9 cellular contexts compared by ENCODE assay signal in genomic region chr17:42347606-42348005, GRCh38. TPM values are rescaled to one million over a fixed set of nuclear protein-coding genes. Genes with fewer than 3 reads are reported as not detected.
A peak's percentile ranks its signal among the peaks of the same experiment; 100 is the strongest.
DNase-seq lines count a peak whose midpoint lies in the region; ATAC-seq and TF ChIP-seq lines count a peak whose summit lies in the region.
"Had no signal": no experiment of that assay in that cellular context is flagged by ENCODE, and none has a peak within 500 bp of the region (broad histone marks: within the 10 kb centered on the region; RNA-seq: fewer than 3 reads in every experiment).

No MANE protein-coding gene starts in this region.

- H3K4me2 ChIP-seq in IMR-90 (ENCODE audit: low read depth, low read length), result no peak overlapping the region

- H3K4me3 ChIP-seq in IMR-90 (ENCODE audit: insufficient read depth, low read depth, low read length), result no peak overlapping the region
- H3K4me3 ChIP-seq in skin epidermis, result no peak overlapping the region

- no peak overlapping the region for H4K5ac ChIP-seq in IMR-90 (ENCODE audit: low read depth, low read length)

- peaks cover 10% of the 10 kb centered on the region for H3K9me1 ChIP-seq in IMR-90 (ENCODE audit: insufficient read depth, low read length)

- BruUV-seq in IMR-90 (replicated peaks; lab: Mats Ljungman, UMichigan), result no TSS peak

- peaks cover 34 to 73% of the 10 kb centered on the region in 2 experiments for H3K79me1 ChIP-seq in IMR-90 (ENCODE audit: low read depth in 1 of 2, low read length in 2 of 2)

- WGBS in IMR-90 (ENCODE audit: extremely low coverage in 2 of 2, insufficient read length in 1 of 2), 2 experiments, result 80% methylated on average over 2 of the region's 3 CpGs; no CpG with 5 or more reads in 1 of the 2 experiments

- no peak overlapping the region for H3K14ac ChIP-seq in IMR-90 (replicated peaks; ENCODE audit: low read depth, low read length)

- in situ Hi-C loops in IMR-90 (cut with MboI; ENCODE audit: low sequenced_read_pairs), result no loop called here

- H4K20me1 ChIP-seq in IMR-90 (ENCODE audit: insufficient read depth, low read length), result peaks cover 62% of the 10 kb centered on the region; the same call in 1 of the 2 replicates

- no peak overlapping the region for H4K91ac ChIP-seq in IMR-90 (ENCODE audit: insufficient read depth, low read depth, low read length)

- no peaks in the 10 kb centered on the region for H3K9me3 ChIP-seq in IMR-90 (ENCODE audit: control insufficient read depth, insufficient read depth, low read length)

- no peak overlapping the region for H2BK15ac ChIP-seq in IMR-90 (ENCODE audit: low read depth, low read length)

- H3K27me3 ChIP-seq in IMR-90 (ENCODE audit: control insufficient read depth, insufficient read depth, low read length), result no peaks in the 10 kb centered on the region

- H3K27ac ChIP-seq in IMR-90 (ENCODE audit: insufficient read depth, low read length) (peak overlapping the region; percentile 4; the same call in 1 of the 2 replicates), skin epidermis (peak overlapping the region in 11 of 21 experiments; percentile 2 to 79 (median 39))

- H3K56ac ChIP-seq in IMR-90 (ENCODE audit: extremely low read depth, insufficient read depth, low read length), result no peak overlapping the region

- TF ChIP-seq CTCF in IMR-90 (conservative IDR thresholded peaks at IDR 0.05; ENCODE audit: low read depth, low read length), result no peak
- no peak for TF ChIP-seq CTCF in glutamatergic neuron (IDR thresholded peaks at IDR 0.05; ENCODE audit: partially characterized antibody, unreplicated experiment)

- intact Hi-C loops in IMR-90 (cut with micrococcal nuclease), result no loop called here

- H3K4me3 Mint-ChIP-seq in activated naive CD8-positive, alpha-beta T cell treated with anti-CD3 and anti-CD28 coated beads for 36 hours, result no peak overlapping the region
- H3K4me3 Mint-ChIP-seq in glutamatergic neuron (ENCODE audit: unreplicated experiment), result no peak overlapping the region

- no peak for TF ChIP-seq RAD21 in IMR-90 (IDR thresholded peaks at IDR 0.05; ENCODE audit: low read length)

- POLR2A ChIA-PET in IMR-90 (lab: Charles Lee; ENCODE audit: unreplicated experiment), result no interaction called here

- H3K27ac Mint-ChIP-seq in activated naive CD8-positive, alpha-beta T cell treated with anti-CD3 and anti-CD28 coated beads for 36 hours, result peak overlapping the region; percentile 40
- H3K27ac Mint-ChIP-seq in glutamatergic neuron (ENCODE audit: unreplicated experiment), result peak overlapping the region; percentile 50

- no peaks in the 10 kb centered on the region for H3K27me3 Mint-ChIP-seq in activated naive CD8-positive, alpha-beta T cell treated with anti-CD3 and anti-CD28 coated beads for 36 hours
- peaks cover 3% of the 10 kb centered on the region for H3K27me3 Mint-ChIP-seq in glutamatergic neuron (ENCODE audit: unreplicated experiment)

- no peak overlapping the region for H4K8ac ChIP-seq in IMR-90 (ENCODE audit: low read depth in 2 of 2, low read length in 2 of 2)

- TF ChIP-seq POLR2A in IMR-90 (IDR thresholded peaks at IDR 0.05; ENCODE audit: low read depth, low read length), result no peak

- no peak overlapping the region for H2AK5ac ChIP-seq in IMR-90 (ENCODE audit: low read depth, low read length)

- CTCF ChIA-PET in IMR-90 (lab: Yijun Ruan, JAX), result no interaction called here

- dilution Hi-C loops in IMR-90 (cut with HindIII; ENCODE audit: low sequenced_read_pairs, unreplicated experiment), result no loop called here

- peak; percentile 38 for ATAC-seq in IMR-90 (ENCODE audit: low read depth)
- ATAC-seq in GM18520 (IDR thresholded peaks at IDR 0.05; ENCODE audit: unreplicated experiment), result no peak
- ATAC-seq: PC-3 had no signal

- peaks cover 20% of the 10 kb centered on the region for H3K36me3 ChIP-seq in IMR-90 (ENCODE audit: control insufficient read depth, insufficient read depth, low read length)

- H2BK20ac ChIP-seq in IMR-90 (ENCODE audit: low read depth, low read length), result no peak overlapping the region

- H3K9ac ChIP-seq in IMR-90 (ENCODE audit: low read depth, low read length), result no peak overlapping the region

- no peak for DNase-seq in IMR-90
- no peak for DNase-seq in activated naive CD8-positive, alpha-beta T cell treated with anti-CD3 and anti-CD28 coated beads for 36 hours
- no peak for DNase-seq in glutamatergic neuron
- no peak for DNase-seq in NCI-H128 (lab: John Stamatoyannopoulos, UW; ENCODE audit: unreplicated experiment)
- DNase-seq in medulla oblongata (ENCODE audit: extremely low spot score), result no peak
- DNase-seq in activated CD4-positive, CD25-positive, alpha-beta regulatory T cell (lab: John Stamatoyannopoulos, UW), result no peak
- DNase-seq: PC-3 had no signal

- H2BK5ac ChIP-seq in IMR-90 (ENCODE audit: low read depth, low read length, poor library complexity, severe bottlenecking), result peak overlapping the region; percentile 35

- H3K23ac ChIP-seq in IMR-90 (ENCODE audit: low read depth, low read length), result no peak overlapping the region

- peaks cover 49% of the 10 kb centered on the region for H3K36me3 Mint-ChIP-seq in activated naive CD8-positive, alpha-beta T cell treated with anti-CD3 and anti-CD28 coated beads for 36 hours
- peaks cover 3% of the 10 kb centered on the region for H3K36me3 Mint-ChIP-seq in glutamatergic neuron (ENCODE audit: unreplicated experiment)

- H3K9me3 Mint-ChIP-seq in activated naive CD8-positive, alpha-beta T cell treated with anti-CD3 and anti-CD28 coated beads for 36 hours, result no peaks in the 10 kb centered on the region
- no peaks in the 10 kb centered on the region for H3K9me3 Mint-ChIP-seq in glutamatergic neuron (ENCODE audit: unreplicated experiment)

- H3K18ac ChIP-seq in IMR-90 (ENCODE audit: low read depth, low read length), result no peak overlapping the region

- H2AK9ac ChIP-seq in IMR-90 (replicated peaks; ENCODE audit: low read depth, low read length, poor library complexity), result no peak overlapping the region

- no peak overlapping the region for H2AFZ ChIP-seq in IMR-90 (replicated peaks; ENCODE audit: low read length, poor library complexity)

- H2BK120ac ChIP-seq in IMR-90 (ENCODE audit: low read depth, low read length), result no peak overlapping the region

- H3K4ac ChIP-seq in IMR-90 (ENCODE audit: low read depth, low read length), result no peak overlapping the region; the same call in 1 of the 2 replicates

- peaks cover 7% of the 10 kb centered on the region for H3K4me1 ChIP-seq in IMR-90 (ENCODE audit: control insufficient read depth, insufficient read depth, low read length)

- peaks cover 42% of the 10 kb centered on the region for H3K4me1 Mint-ChIP-seq in activated naive CD8-positive, alpha-beta T cell treated with anti-CD3 and anti-CD28 coated beads for 36 hours
- H3K4me1 Mint-ChIP-seq in glutamatergic neuron (ENCODE audit: low read depth, unreplicated experiment), result peaks cover 10% of the 10 kb centered on the region

TF ChIP-seq in IMR-90, 13 proteins besides CTCF, POLR2A, EP300 and RAD21:
- TF ChIP-seq MAZ (IDR thresholded peaks at IDR 0.05; ENCODE audit: borderline replicate concordance, low read depth, low read length), result no peak
- no peak for TF ChIP-seq CHD1 (IDR thresholded peaks at IDR 0.05; ENCODE audit: low read depth, low read length)
- TF ChIP-seq NFE2L2 (IDR thresholded peaks at IDR 0.05; ENCODE audit: low read depth, low read length), result no peak
- no peak for TF ChIP-seq RFX5 (IDR thresholded peaks at IDR 0.05; ENCODE audit: low read depth, low read length)
- TF ChIP-seq RCOR1 (IDR thresholded peaks at IDR 0.05; ENCODE audit: insufficient replicate concordance, low read length), result no peak
- no peak for TF ChIP-seq FOS (IDR thresholded peaks at IDR 0.05; ENCODE audit: low read depth, low read length)
- TF ChIP-seq USF2 (IDR thresholded peaks at IDR 0.05; ENCODE audit: low read depth, low read length), result no peak; the same call in 1 of the 2 replicates
- TF ChIP-seq SMC3 (IDR thresholded peaks at IDR 0.05; ENCODE audit: low read depth, low read length), result no peak
- no peak for TF ChIP-seq CEBPB (IDR thresholded peaks at IDR 0.05; ENCODE audit: low read depth, low read length)
- TF ChIP-seq MXI1 (IDR thresholded peaks at IDR 0.05; ENCODE audit: borderline replicate concordance, low read depth, low read length), result no peak
- TF ChIP-seq BHLHE40 (IDR thresholded peaks at IDR 0.05; ENCODE audit: low read depth, low read length), result no peak
- TF ChIP-seq ELK1 (IDR thresholded peaks at IDR 0.05; ENCODE audit: borderline replicate concordance, low read depth, low read length), result no peak
- no peak for TF ChIP-seq MAFK (IDR thresholded peaks at IDR 0.05; ENCODE audit: low read depth, low read length)

RNA-seq across cellular contexts. Expression of gene STAT3, which starts 40.6 kb away (rescaled TPM):
- total RNA-seq in IMR-90 (2012; rRNA removed) (61.9 and 66.3 TPM in 2 replicates), glutamatergic neuron (ENCODE audit: unreplicated experiment) (68.0 TPM)
- polyA plus RNA-seq in IMR-90 (2012; rRNA removed), result 47.2 and 48.0 TPM in 2 replicates
- polyA plus RNA-seq in IMR-90 (2012; cell fraction: cytosol; rRNA removed), result 28.3 and 33.2 TPM in 2 replicates
- polyA plus RNA-seq in IMR-90 (2012; cell fraction: nucleus; rRNA removed; ENCODE audit: low replicate concordance), result 56.6 and 109 TPM in 2 replicates
- 100 to 1,000 TPM; 221 to 223 TPM for total RNA-seq in activated naive CD8-positive, alpha-beta T cell treated with anti-CD3 and anti-CD28 coated beads for 36 hours
- total RNA-seq: PC-3 had no signal

RNA-seq across cellular contexts. Expression of gene STAT5A, which starts 59.3 kb away (rescaled TPM):
- 1.3 and 1.4 TPM in 2 replicates for total RNA-seq in IMR-90 (2012; rRNA removed)
- polyA plus RNA-seq in IMR-90 (2012; rRNA removed), result 1.4 and 1.5 TPM in 2 replicates
- 1.9 and 2.0 TPM in 2 replicates for polyA plus RNA-seq in IMR-90 (2012; cell fraction: cytosol; rRNA removed)
- 5.2 and 5.6 TPM in 2 replicates for polyA plus RNA-seq in IMR-90 (2012; cell fraction: nucleus; rRNA removed; ENCODE audit: low replicate concordance)
- 100 to 1,000 TPM; 116 to 121 TPM for total RNA-seq in activated naive CD8-positive, alpha-beta T cell treated with anti-CD3 and anti-CD28 coated beads for 36 hours
- total RNA-seq in glutamatergic neuron (ENCODE audit: unreplicated experiment), result 3.4 TPM
- total RNA-seq: PC-3 had no signal

Comparison
In these comparisons a context has a peak if more than half of its experiments do, and no peak if none do; other contexts are left out.
1. RNA of gene STAT5A, which starts 59.3 kb away (total RNA-seq): 116 to 121 TPM in activated naive CD8-positive, alpha-beta T cell treated with anti-CD3 and anti-CD28 coated beads for 36 hours; 3.4 TPM in glutamatergic neuron (single experiment) and 1.3 to 1.4 TPM in IMR-90; every median in the first group is over 10 times any median in the second.